13 cellular contexts compared by ENCODE assay signal in genomic region chr15:98734472-98735284, GRCh38.
A peak's percentile ranks its signal among the peaks of the same experiment; 100 is the strongest.
DNase-seq lines count a peak whose midpoint lies in the region; ATAC-seq, FAIRE-seq and TF ChIP-seq lines count a peak whose summit lies in the region.
"Had no signal": no experiment of that assay in that cellular context is flagged by ENCODE, and none has a peak within 500 bp of the region (broad histone marks: within the 10 kb centered on the region; RNA-seq: fewer than 3 reads in every experiment).

No MANE protein-coding gene starts in this region.

- no peaks in the 10 kb centered on the region for H3K36me3 Mint-ChIP-seq in activated CD4-positive, alpha-beta memory T cell treated with anti-CD3 and anti-CD28 coated beads for 36 hours
- H3K36me3 Mint-ChIP-seq: T-cell had no signal

- DNase-seq in bronchial epithelial cell (ENCODE audit: low read depth) (peak; percentile 26), mesenchymal stem cell (peak; percentile 54), NCI-H1048 (lab: John Stamatoyannopoulos, UW) (no peak)
- no peak for DNase-seq in activated CD4-positive, alpha-beta memory T cell treated with anti-CD3 and anti-CD28 coated beads for 36 hours
- no peak for DNase-seq in stimulated activated CD8-positive, alpha-beta memory T cell treated with anti-CD3 and anti-CD28 coated beads, Interleukin-4, amount 100 ng/mL, for 48 hours
- DNase-seq: naive thymus-derived CD8-positive, alpha-beta T cell; NCI-H1092 treated with DMSO at 0.1 percent for 48 hours; T-cell had no signal

- H3K9me3 Mint-ChIP-seq in activated CD4-positive, alpha-beta memory T cell treated with anti-CD3 and anti-CD28 coated beads for 36 hours, result no peaks in the 10 kb centered on the region
- H3K9me3 Mint-ChIP-seq: T-cell had no signal

- peak overlapping the region; percentile 60 for H2BK5ac ChIP-seq in mesenchymal stem cell (ENCODE audit: low read depth, low read length, poor library complexity, severe bottlenecking)

- CTCF ChIA-PET in activated CD4-positive, alpha-beta memory T cell treated with anti-CD3 and anti-CD28 coated beads for 36 hours (lab: Charles Lee), result no interaction called here

- peaks cover 56 to 88% (median 82%) of the 10 kb centered on the region in 10 experiments for H3K4me1 ChIP-seq in BLaER1 treated with 17β-estradiol and CSF1 and Interleukin-3, amounts not matched to agents 10 nM and 100 nM
- H3K4me1 ChIP-seq in Loucy (ENCODE audit: insufficient read depth, low read length, poor library complexity, severe bottlenecking) (peaks cover 59% of the 10 kb centered on the region), mesenchymal stem cell (ENCODE audit: control insufficient read depth, insufficient read depth, low read depth, low read length) (peaks cover 46% of the 10 kb centered on the region)

- H3K4me3 Mint-ChIP-seq in activated CD4-positive, alpha-beta memory T cell treated with anti-CD3 and anti-CD28 coated beads for 36 hours, result no peak overlapping the region

- peak overlapping the region; percentile 49 for H2AK5ac ChIP-seq in mesenchymal stem cell (ENCODE audit: low read length, severe bottlenecking)

- peaks cover 73 to 100% (median 100%) of the 10 kb centered on the region in 11 experiments for H4K20me1 ChIP-seq in BLaER1 treated with 17β-estradiol and CSF1 and Interleukin-3, amounts not matched to agents 10 nM and 100 nM
- no peaks in the 10 kb centered on the region for H4K20me1 ChIP-seq in Loucy (ENCODE audit: insufficient read depth, low read length, poor library complexity, severe bottlenecking)

- H4K91ac ChIP-seq in mesenchymal stem cell (ENCODE audit: low read length), result no peak overlapping the region

- no peak overlapping the region for H2BK15ac ChIP-seq in mesenchymal stem cell (ENCODE audit: low read depth, poor library complexity, severe bottlenecking)

- H3K14ac ChIP-seq in mesenchymal stem cell (ENCODE audit: low read length in 2 of 2), result peak overlapping the region in 1 of 2 experiments; percentile 18

- H4K8ac ChIP-seq in mesenchymal stem cell (ENCODE audit: low read length), result peak overlapping the region; percentile 25

- H2AFZ ChIP-seq in Loucy (ENCODE audit: low read length) (no peak overlapping the region), mesenchymal stem cell (ENCODE audit: low read depth, low read length) (no peak overlapping the region)

- H3K4me2 ChIP-seq in BLaER1 treated with 17β-estradiol and CSF1 and Interleukin-3, amounts not matched to agents 10 nM and 100 nM, result peak overlapping the region; percentile 23 to 84 (median 58)
- H3K4me2 ChIP-seq in Loucy (ENCODE audit: low read depth, low read length, poor library complexity, severe bottlenecking), result peak overlapping the region; percentile 8
- peak overlapping the region; percentile 46 for H3K4me2 ChIP-seq in mesenchymal stem cell (ENCODE audit: low read length, poor library complexity, severe bottlenecking)

- no peaks in the 10 kb centered on the region for H3K27me3 ChIP-seq in BLaER1 treated with 17β-estradiol and CSF1 and Interleukin-3, amounts not matched to agents 10 nM and 100 nM
- H3K27me3 ChIP-seq in Loucy (ENCODE audit: insufficient read depth, low read length, poor library complexity, severe bottlenecking), result no peaks in the 10 kb centered on the region
- no peaks in the 10 kb centered on the region for H3K27me3 ChIP-seq in bronchial epithelial cell (ENCODE audit: control insufficient read depth, insufficient read depth, low read length)
- H3K27me3 ChIP-seq in mesenchymal stem cell (ENCODE audit: control insufficient read depth in 1 of 2, insufficient read depth in 1 of 2, low read length in 2 of 2), result no peaks in the 10 kb centered on the region

- H3F3A ChIP-seq in Loucy (ENCODE audit: low read depth), result no peaks in the 10 kb centered on the region

- intact Hi-C loops in activated CD4-positive, alpha-beta memory T cell treated with anti-CD3 and anti-CD28 coated beads for 36 hours (cut with micrococcal nuclease), result no loop called here

- peaks cover 99% of the 10 kb centered on the region for H3K79me2 ChIP-seq in Loucy (ENCODE audit: insufficient read depth, low read length)

- peaks cover 35% of the 10 kb centered on the region for H3K4me1 Mint-ChIP-seq in activated CD4-positive, alpha-beta memory T cell treated with anti-CD3 and anti-CD28 coated beads for 36 hours (ENCODE audit: low read depth)

- peak overlapping the region in 3 of 11 experiments; percentile 9 to 42 (median 26); a peak in 2 of 22 replicates for H3K9ac ChIP-seq in BLaER1 treated with 17β-estradiol and CSF1 and Interleukin-3, amounts not matched to agents 10 nM and 100 nM
- H3K9ac ChIP-seq in Loucy (ENCODE audit: low read depth, low read length, poor library complexity, severe bottlenecking), result no peak overlapping the region
- peak overlapping the region; percentile 24 for H3K9ac ChIP-seq in mesenchymal stem cell (ENCODE audit: low read length)

- peaks cover 0 to 88% (median 30%) of the 10 kb centered on the region in 11 experiments; a peak in 17 of 22 replicates for H3K36me3 ChIP-seq in BLaER1 treated with 17β-estradiol and CSF1 and Interleukin-3, amounts not matched to agents 10 nM and 100 nM
- H3K36me3 ChIP-seq in Loucy (ENCODE audit: insufficient read depth, low read length) (no peaks in the 10 kb centered on the region), bronchial epithelial cell (ENCODE audit: control insufficient read depth, insufficient read depth, low read length) (no peaks in the 10 kb centered on the region), mesenchymal stem cell (ENCODE audit: control insufficient read depth in 1 of 2, insufficient read depth in 2 of 2, low read depth in 1 of 2, low read length in 2 of 2) (no peaks in the 10 kb centered on the region)

- no peak for ATAC-seq in HG03460 (IDR thresholded peaks at IDR 0.05; ENCODE audit: unreplicated experiment)
- ATAC-seq: naive thymus-derived CD8-positive, alpha-beta T cell; T-cell had no signal

- WGBS in mesenchymal stem cell, result 85% methylated on average over 10 of the region's 10 CpGs

- H3K4me3 ChIP-seq in BLaER1 treated with 17β-estradiol and CSF1 and Interleukin-3, amounts not matched to agents 10 nM and 100 nM, result no peak overlapping the region
- no peak overlapping the region for H3K4me3 ChIP-seq in Loucy (ENCODE audit: low read length, poor library complexity, severe bottlenecking)
- H3K4me3 ChIP-seq in bronchial epithelial cell (ENCODE audit: low read depth, low read length), result no peak overlapping the region
- H3K4me3 ChIP-seq in mesenchymal stem cell (ENCODE audit: insufficient read depth in 1 of 2, low read depth in 1 of 2, low read length in 2 of 2), result peak overlapping the region in 1 of 2 experiments; percentile 13

- peak overlapping the region; percentile 17 to 70 for H2BK12ac ChIP-seq in mesenchymal stem cell (ENCODE audit: low read length in 2 of 2)

- no peaks in the 10 kb centered on the region for H3K9me2 ChIP-seq in Loucy (replicated peaks; ENCODE audit: low read depth, low read length)

- H3K79me1 ChIP-seq in mesenchymal stem cell (replicated peaks; ENCODE audit: low read length, poor library complexity, severe bottlenecking), result peaks cover 12% of the 10 kb centered on the region

- TF ChIP-seq CTCF in Loucy (conservative IDR thresholded peaks at IDR 0.05; ENCODE audit: low read length) (no peak), bronchial epithelial cell (IDR thresholded peaks at IDR 0.05; ENCODE audit: insufficient read depth, low read length, severe bottlenecking) (no peak)

- H3K18ac ChIP-seq in mesenchymal stem cell (ENCODE audit: low read depth in 1 of 2, low read length in 2 of 2), result peak overlapping the region; percentile 46 to 73

- no peaks in the 10 kb centered on the region for H3K27me3 Mint-ChIP-seq in activated CD4-positive, alpha-beta memory T cell treated with anti-CD3 and anti-CD28 coated beads for 36 hours
- H3K27me3 Mint-ChIP-seq: naive thymus-derived CD8-positive, alpha-beta T cell; T-cell had no signal

- POLR2A ChIA-PET in activated CD4-positive, alpha-beta memory T cell treated with anti-CD3 and anti-CD28 coated beads for 36 hours (lab: Charles Lee), result no interaction called here

- H2BK120ac ChIP-seq in mesenchymal stem cell (ENCODE audit: low read depth, low read length), result no peak overlapping the region

- H3K23ac ChIP-seq in mesenchymal stem cell (ENCODE audit: low read length in 2 of 2), result no peak overlapping the region

- peaks cover 3 to 24% (median 10%) of the 10 kb centered on the region in 11 experiments; a peak in 11 of 22 replicates for H3K9me3 ChIP-seq in BLaER1 treated with 17β-estradiol and CSF1 and Interleukin-3, amounts not matched to agents 10 nM and 100 nM (replicated peaks in 1 of 11)
- no peaks in the 10 kb centered on the region for H3K9me3 ChIP-seq in Loucy (ENCODE audit: insufficient read depth, low read depth, low read length)
- H3K9me3 ChIP-seq in mesenchymal stem cell (ENCODE audit: control insufficient read depth, low read length), result no peaks in the 10 kb centered on the region

- H3K27ac ChIP-seq in BLaER1 treated with 17β-estradiol and CSF1 and Interleukin-3, amounts not matched to agents 10 nM and 100 nM, result peak overlapping the region in 7 of 11 experiments; percentile 7 to 60 (median 42); a peak in 11 of 22 replicates
- peak overlapping the region; percentile 67 for H3K27ac ChIP-seq in mesenchymal stem cell (ENCODE audit: low read length, poor library complexity, severe bottlenecking)

- H3K4ac ChIP-seq in mesenchymal stem cell (ENCODE audit: low read depth in 1 of 2, low read length in 2 of 2), result peak overlapping the region in 1 of 2 experiments; percentile 53

- FAIRE-seq in bronchial epithelial cell (lab: Jason Lieb, UNC), result no peak
- FAIRE-seq: D721Med, GM19239 had no signal

- no peak overlapping the region for H3K27ac Mint-ChIP-seq in activated CD4-positive, alpha-beta memory T cell treated with anti-CD3 and anti-CD28 coated beads for 36 hours
- H3K27ac Mint-ChIP-seq: T-cell had no signal

Comparison
In these comparisons a context has a peak if more than half of its experiments do, and no peak if none do; other contexts are left out.
1. H3K4me2 ChIP-seq: peak in every context shown above with its lines; median percentile 58 in BLaER1 treated with 17β-estradiol and CSF1 and Interleukin-3, amounts not matched to agents 10 nM and 100 nM; 46 in mesenchymal stem cell; 8 in Loucy.
2. DNase-seq: peak in bronchial epithelial cell (single experiment) and mesenchymal stem cell (single experiment); none in NCI-H1048 (single experiment), activated CD4-positive, alpha-beta memory T cell treated with anti-CD3 and anti-CD28 coated beads for 36 hours (single experiment) and stimulated activated CD8-positive, alpha-beta memory T cell treated with anti-CD3 and anti-CD28 coated beads, Interleukin-4, amount 100 ng/mL, for 48 hours (single experiment).